Comparison of ENCODE assay signal across 10 cellular contexts in the genomic region with DNA sequence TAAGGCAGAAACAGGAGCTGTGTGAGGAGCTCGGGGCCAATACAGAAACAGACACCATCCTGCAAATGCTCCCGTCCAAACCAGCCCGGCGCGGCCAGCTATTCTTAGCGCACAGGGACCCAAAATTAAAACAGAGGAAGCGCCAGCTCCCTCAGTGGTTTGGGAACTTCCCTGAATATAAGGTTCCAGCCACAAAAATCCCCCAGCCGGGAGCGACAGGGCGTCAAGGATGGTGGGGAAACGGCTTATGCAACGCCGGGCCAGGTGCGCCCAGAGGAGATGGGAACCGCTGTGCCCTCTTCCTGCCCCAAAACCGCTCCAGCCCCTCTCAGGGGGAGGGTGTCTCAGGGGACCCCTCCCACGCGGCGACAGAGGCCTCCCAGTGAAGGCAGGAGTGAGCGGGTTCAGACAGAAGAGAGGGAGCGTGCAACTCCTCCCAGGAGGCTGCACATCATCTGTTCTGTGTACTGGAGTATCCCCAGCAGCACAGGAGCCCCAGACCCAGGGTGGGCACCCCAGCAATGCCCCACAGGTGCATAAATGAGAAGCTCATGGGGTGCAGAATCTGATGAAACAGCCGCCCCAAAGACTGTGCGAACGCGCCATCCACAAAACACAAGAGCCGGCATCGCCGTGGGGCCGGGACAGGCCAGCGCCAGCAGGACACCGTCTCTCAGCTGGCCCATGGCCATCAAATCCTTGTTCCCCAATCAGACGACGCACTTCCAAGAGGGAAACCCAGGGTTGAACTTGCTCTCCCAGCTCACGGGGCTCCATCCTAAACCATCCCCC.
DNase-seq lines count a peak whose midpoint lies in the region; ATAC-seq and TF ChIP-seq lines count a peak whose summit lies in the region.
"Had no signal": no experiment of that assay in that cellular context is flagged by ENCODE, and none has a peak within 500 bp of the region (broad histone marks: within the 10 kb centered on the region; RNA-seq: fewer than 3 reads in every experiment).

No MANE protein-coding gene starts in this region.

- no peak for TF ChIP-seq CTCF in coronary artery (IDR thresholded peaks at IDR 0.05)

- H3K9me3 Mint-ChIP-seq in activated T-cell treated with anti-CD3 and anti-CD28 coated beads, Interleukin-2, amount 50 U/mL, for 72 hours = peaks cover 4 to 6% of the 10 kb centered on the region in 2 donors

- H3K27ac Mint-ChIP-seq in activated T-cell treated with anti-CD3 and anti-CD28 coated beads, Interleukin-2, amount 50 U/mL, for 72 hours = no peak overlapping the region

- peak overlapping the region; percentile 59 to 67 for H3K4me3 Mint-ChIP-seq in activated T-cell treated with anti-CD3 and anti-CD28 coated beads, Interleukin-2, amount 50 U/mL, for 72 hours

- H3K27ac ChIP-seq in coronary artery = peak overlapping the region; percentile 52 to 89
- H3K27ac ChIP-seq: prostate gland had no signal

- ATAC-seq in activated T-cell treated with anti-CD3 and anti-CD28 coated beads, Interleukin-2, amount 50 U/mL, for 72 hours (replicated peaks in 1 of 2) = peak; percentile 40 to 42
- peak; percentile 43 for ATAC-seq in stimulated activated naive CD8-positive, alpha-beta T cell treated with anti-CD3 and anti-CD28 coated beads, Interleukin-15, Interleukin-2, amounts not matched to agents 100 U/mL and 50 U/mL, for 24 hours
- no peak for ATAC-seq in HG02588 (IDR thresholded peaks at IDR 0.05; ENCODE audit: unreplicated experiment)

- H3K4me3 ChIP-seq in Jurkat, Clone E6-1 (ENCODE audit: low read length) = peak overlapping the region; percentile 31
- H3K4me3 ChIP-seq in coronary artery = peak overlapping the region; percentile 59
- H3K4me3 ChIP-seq: prostate gland had no signal

- H3K36me3 Mint-ChIP-seq in activated T-cell treated with anti-CD3 and anti-CD28 coated beads, Interleukin-2, amount 50 U/mL, for 72 hours (ENCODE audit: insufficient read depth in 2 of 2) = peaks cover 16 to 18% of the 10 kb centered on the region in 2 donors

- DNase-seq in activated T-cell treated with anti-CD3 and anti-CD28 coated beads, Interleukin-2, amount 50 U/mL, for 72 hours = no peak
- no peak for DNase-seq in activated T-cell treated with anti-CD3 and anti-CD28 coated beads for 4 hours
- DNase-seq in Jurkat, Clone E6-1 (ENCODE audit: low read depth, low spot score) = peak; percentile 88
- DNase-seq in coronary artery (ENCODE audit: low spot score) = no peak
- DNase-seq in stimulated activated naive CD8-positive, alpha-beta T cell treated with anti-CD3 and anti-CD28 coated beads, Interleukin-15, Interleukin-2, amounts not matched to agents 100 U/mL and 50 U/mL, for 24 hours = peak; percentile 62
- no peak for DNase-seq in COR-L47 (lab: John Stamatoyannopoulos, UW)
- DNase-seq in SHP77 treated with DMSO at 0.1 percent for 48 hours (lab: John Stamatoyannopoulos, UW) = no peak
- DNase-seq: NCI-H1048 had no signal

- peaks cover 35% of the 10 kb centered on the region for H3K4me1 Mint-ChIP-seq in activated T-cell treated with anti-CD3 and anti-CD28 coated beads, Interleukin-2, amount 50 U/mL, for 72 hours (ENCODE audit: low read depth)

- H3K27me3 Mint-ChIP-seq in activated T-cell treated with anti-CD3 and anti-CD28 coated beads, Interleukin-2, amount 50 U/mL, for 72 hours (ENCODE audit: low read depth) = no peaks in the 10 kb centered on the region

Comparison
In these comparisons a context has a peak if more than half of its experiments do, and no peak if none do; other contexts are left out.
1. DNase-seq: peak in Jurkat, Clone E6-1 (single experiment) and stimulated activated naive CD8-positive, alpha-beta T cell treated with anti-CD3 and anti-CD28 coated beads, Interleukin-15, Interleukin-2, amounts not matched to agents 100 U/mL and 50 U/mL, for 24 hours (single experiment); none in activated T-cell treated with anti-CD3 and anti-CD28 coated beads, Interleukin-2, amount 50 U/mL, for 72 hours (0 of 2), activated T-cell treated with anti-CD3 and anti-CD28 coated beads for 4 hours (single experiment), coronary artery (single experiment), COR-L47 (single experiment) and SHP77 treated with DMSO at 0.1 percent for 48 hours (single experiment).